8 cellular contexts compared by ENCODE assay signal in the genomic region with DNA sequence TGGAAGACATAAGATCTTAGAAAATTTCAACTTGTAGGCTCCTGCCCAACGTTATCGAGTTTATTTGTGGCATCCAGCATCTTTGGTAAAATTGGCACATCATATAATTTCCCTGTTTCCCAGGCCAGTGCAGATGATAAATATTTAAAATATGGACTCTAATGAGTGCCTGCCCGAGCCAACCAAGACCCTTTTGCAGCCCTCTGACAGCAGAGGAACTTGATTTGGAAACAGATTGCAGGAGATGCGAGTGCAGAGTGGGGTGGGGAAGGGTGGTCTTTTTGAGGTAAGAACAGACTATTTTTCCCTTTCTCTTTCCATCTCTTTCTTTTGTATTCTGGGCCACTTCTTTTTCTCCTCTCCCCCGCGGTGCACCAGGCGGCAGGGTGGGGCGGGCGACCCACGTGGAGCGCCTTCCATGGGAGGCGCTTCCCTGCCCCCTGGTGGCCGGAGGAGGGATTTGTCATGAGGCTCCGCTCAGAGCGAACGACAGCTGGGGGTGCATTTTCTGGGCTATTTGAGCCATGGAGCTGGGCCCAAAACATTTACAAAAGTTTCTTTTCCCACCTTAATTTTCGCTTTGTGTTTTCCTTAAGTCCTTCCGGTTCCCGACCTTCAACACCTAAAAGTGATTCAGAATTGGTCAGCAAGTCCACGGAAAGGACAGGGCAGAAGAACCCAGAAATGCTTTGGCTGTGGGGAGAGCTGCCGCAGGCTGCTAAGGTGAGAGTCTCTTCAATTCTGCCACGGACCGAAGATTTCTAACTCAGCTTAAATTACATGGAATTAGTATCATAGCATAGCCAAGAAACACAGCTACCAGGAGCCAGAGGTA. TPM values are rescaled to one million over a fixed set of nuclear protein-coding genes. Genes with fewer than 3 reads are reported as not detected.
DNase-seq lines count a peak whose midpoint lies in the region; ATAC-seq and TF ChIP-seq lines count a peak whose summit lies in the region.

No MANE protein-coding gene starts in this region.

- ATAC-seq in GM21528 (IDR thresholded peaks at IDR 0.05; ENCODE audit: low FRiP score, unreplicated experiment), result peak; percentile 81

- H3K36me3 ChIP-seq in ovary (no peaks in the 10 kb centered on the region), tibial artery (peaks cover 28 to 72% (median 59%) of the 10 kb centered on the region in 3 donors)

- H3K9me3 ChIP-seq in ovary (no peaks in the 10 kb centered on the region), tibial artery (no peaks in the 10 kb centered on the region)

- no peak for TF ChIP-seq EP300 in ovary (IDR thresholded peaks at IDR 0.05)

- no peaks in the 10 kb centered on the region for H3K4me1 ChIP-seq in ovary (ENCODE audit: insufficient read depth)
- H3K4me1 ChIP-seq in tibial artery, result peaks cover 0 to 6% (median 3%) of the 10 kb centered on the region in 4 donors

- no peak overlapping the region for H3K27ac ChIP-seq in ovary
- no peak overlapping the region for H3K27ac ChIP-seq in tibial artery

- WGBS in ovary, 3 donors, result 15 to 23% (median 17%) methylated on average over 23 of the region's 23 CpGs

- H3K27me3 ChIP-seq in ovary (no peaks in the 10 kb centered on the region), tibial artery (no peaks in the 10 kb centered on the region)

- peak; percentile 89 to 98 (median 97) for TF ChIP-seq CTCF in ovary (IDR thresholded peaks at IDR 0.05)
- TF ChIP-seq CTCF in tibial artery (IDR thresholded peaks at IDR 0.05), result peak; percentile 96 to 97

- intact Hi-C loops in ovary (cut with DNase I) (loop anchor here in 3 of 4 donors (5.0 to 10.0 kb wide), 4 partner anchors 87 to 304 kb away; no protein-coding TSS in a partner anchor), tibial artery (cut with DNase I; ENCODE audit: low total_unique reads) (loop anchor here (5.0 kb wide), 1 partner anchor 82 kb away; no protein-coding TSS in a partner anchor)

- DNase-seq in EH (ENCODE audit: low read depth) (peak; percentile 67), HuH-7.5 (ENCODE audit: low spot score) (peak; percentile 68), RPMI8226 (peak; percentile 86), foreskin melanocyte (peak; percentile 27), ovary (peak; percentile 80 to 90 (median 88)), tibial artery (peak; percentile 68 to 81)
- DNase-seq in activated effector memory CD4-positive, alpha-beta T cell treated with anti-CD3 and anti-CD28 coated beads, Interleukin-2, amount 50 U/mL, for 16 hours, result peak; percentile 95

- H3K4me3 ChIP-seq in ovary (no peak overlapping the region), tibial artery (no peak overlapping the region)

- TF ChIP-seq POLR2A in ovary (IDR thresholded peaks at IDR 0.05), result no peak

RNA-seq across cellular contexts. Expression of a gene that starts 32.7 kb away (rescaled TPM):
- 100 to 1,000 TPM in 1 of 7 donors, 10 to 100 TPM in 6; 19.9 to 144 (median 57.1) TPM for total RNA-seq in ovary
- polyA plus RNA-seq in ovary, result 10 to 100 TPM; 25.6 to 33.7 TPM

Comparison
In these comparisons a context has a peak if more than half of its experiments do, and no peak if none do; other contexts are left out.
1. DNase-seq: peak in every context shown above with its lines; median percentile 95 in activated effector memory CD4-positive, alpha-beta T cell treated with anti-CD3 and anti-CD28 coated beads, Interleukin-2, amount 50 U/mL, for 16 hours; 88 in ovary; 86 in RPMI8226; 74 in tibial artery; 68 in HuH-7.5; 67 in EH; 27 in foreskin melanocyte.